In the genomic region with DNA sequence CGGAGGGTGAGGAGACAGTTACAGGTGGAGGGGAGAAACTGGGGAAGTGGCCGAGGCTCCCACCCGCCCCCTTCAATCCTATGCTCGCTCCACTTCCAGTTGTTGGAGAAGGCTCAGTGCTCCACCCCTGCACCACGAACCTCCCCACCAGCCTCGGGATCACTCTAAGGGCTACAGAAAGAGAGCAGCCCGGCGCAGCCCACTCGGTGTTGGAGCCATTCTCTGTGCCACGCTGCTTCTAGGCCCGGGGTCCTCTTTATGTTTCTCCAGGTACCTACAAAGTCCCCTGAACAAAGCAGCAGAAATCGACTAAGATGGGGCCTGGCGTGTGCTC, we compare ENCODE assay signal across 1 cellular context.
TF ChIP-seq lines count a peak whose summit lies in the region.

No MANE protein-coding gene starts in this region.

TF ChIP-seq in GM23338, 12 proteins besides CTCF, POLR2A, EP300 and RAD21 (continued from another document):
- TF ChIP-seq, protein P1, sequence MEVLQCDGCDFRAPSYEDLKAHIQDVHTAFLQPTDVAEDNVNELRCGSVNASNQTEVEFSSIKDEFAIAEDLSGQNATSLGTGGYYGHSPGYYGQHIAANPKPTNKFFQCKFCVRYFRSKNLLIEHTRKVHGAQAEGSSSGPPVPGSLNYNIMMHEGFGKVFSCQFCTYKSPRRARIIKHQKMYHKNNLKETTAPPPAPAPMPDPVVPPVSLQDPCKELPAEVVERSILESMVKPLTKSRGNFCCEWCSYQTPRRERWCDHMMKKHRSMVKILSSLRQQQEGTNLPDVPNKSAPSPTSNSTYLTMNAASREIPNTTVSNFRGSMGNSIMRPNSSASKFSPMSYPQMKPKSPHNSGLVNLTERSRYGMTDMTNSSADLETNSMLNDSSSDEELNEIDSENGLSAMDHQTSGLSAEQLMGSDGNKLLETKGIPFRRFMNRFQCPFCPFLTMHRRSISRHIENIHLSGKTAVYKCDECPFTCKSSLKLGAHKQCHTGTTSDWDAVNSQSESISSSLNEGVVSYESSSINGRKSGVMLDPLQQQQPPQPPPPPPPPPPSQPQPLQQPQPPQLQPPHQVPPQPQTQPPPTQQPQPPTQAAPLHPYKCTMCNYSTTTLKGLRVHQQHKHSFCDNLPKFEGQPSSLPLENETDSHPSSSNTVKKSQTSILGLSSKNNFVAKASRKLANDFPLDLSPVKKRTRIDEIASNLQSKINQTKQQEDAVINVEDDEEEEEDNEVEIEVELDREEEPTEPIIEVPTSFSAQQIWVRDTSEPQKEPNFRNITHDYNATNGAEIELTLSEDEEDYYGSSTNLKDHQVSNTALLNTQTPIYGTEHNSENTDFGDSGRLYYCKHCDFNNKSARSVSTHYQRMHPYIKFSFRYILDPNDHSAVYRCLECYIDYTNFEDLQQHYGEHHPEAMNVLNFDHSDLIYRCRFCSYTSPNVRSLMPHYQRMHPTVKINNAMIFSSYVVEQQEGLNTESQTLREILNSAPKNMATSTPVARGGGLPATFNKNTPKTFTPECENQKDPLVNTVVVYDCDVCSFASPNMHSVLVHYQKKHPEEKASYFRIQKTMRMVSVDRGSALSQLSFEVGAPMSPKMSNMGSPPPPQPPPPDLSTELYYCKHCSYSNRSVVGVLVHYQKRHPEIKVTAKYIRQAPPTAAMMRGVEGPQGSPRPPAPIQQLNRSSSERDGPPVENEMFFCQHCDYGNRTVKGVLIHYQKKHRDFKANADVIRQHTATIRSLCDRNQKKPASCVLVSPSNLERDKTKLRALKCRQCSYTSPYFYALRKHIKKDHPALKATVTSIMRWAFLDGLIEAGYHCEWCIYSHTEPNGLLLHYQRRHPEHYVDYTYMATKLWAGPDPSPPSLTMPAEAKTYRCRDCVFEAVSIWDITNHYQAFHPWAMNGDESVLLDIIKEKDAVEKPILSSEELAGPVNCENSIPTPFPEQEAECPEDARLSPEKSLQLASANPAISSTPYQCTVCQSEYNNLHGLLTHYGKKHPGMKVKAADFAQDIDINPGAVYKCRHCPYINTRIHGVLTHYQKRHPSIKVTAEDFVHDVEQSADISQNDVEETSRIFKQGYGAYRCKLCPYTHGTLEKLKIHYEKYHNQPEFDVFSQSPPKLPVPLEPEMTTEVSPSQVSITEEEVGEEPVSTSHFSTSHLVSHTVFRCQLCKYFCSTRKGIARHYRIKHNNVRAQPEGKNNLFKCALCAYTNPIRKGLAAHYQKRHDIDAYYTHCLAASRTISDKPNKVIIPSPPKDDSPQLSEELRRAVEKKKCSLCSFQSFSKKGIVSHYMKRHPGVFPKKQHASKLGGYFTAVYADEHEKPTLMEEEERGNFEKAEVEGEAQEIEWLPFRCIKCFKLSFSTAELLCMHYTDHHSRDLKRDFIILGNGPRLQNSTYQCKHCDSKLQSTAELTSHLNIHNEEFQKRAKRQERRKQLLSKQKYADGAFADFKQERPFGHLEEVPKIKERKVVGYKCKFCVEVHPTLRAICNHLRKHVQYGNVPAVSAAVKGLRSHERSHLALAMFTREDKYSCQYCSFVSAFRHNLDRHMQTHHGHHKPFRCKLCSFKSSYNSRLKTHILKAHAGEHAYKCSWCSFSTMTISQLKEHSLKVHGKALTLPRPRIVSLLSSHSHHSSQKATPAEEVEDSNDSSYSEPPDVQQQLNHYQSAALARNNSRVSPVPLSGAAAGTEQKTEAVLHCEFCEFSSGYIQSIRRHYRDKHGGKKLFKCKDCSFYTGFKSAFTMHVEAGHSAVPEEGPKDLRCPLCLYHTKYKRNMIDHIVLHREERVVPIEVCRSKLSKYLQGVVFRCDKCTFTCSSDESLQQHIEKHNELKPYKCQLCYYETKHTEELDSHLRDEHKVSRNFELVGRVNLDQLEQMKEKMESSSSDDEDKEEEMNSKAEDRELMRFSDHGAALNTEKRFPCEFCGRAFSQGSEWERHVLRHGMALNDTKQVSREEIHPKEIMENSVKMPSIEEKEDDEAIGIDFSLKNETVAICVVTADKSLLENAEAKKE (CRISPR knock-in tag; IDR thresholded peaks at IDR 0.05): no peak
- no peak for TF ChIP-seq JUNB (IDR thresholded peaks at IDR 0.05; ENCODE audit: unreplicated experiment)
